In genomic region chr2:75710577-75711253, GRCh38 we compare ENCODE assay signal across 1 cellular context.
TF ChIP-seq lines count a peak whose summit lies in the region.

Gene GCFC2, minus strand, starts transcription at chr2:75710915. Its CDS starts 60 bp downstream, at chr2:75710855.

TF ChIP-seq in HEK293, 187 proteins besides CTCF, POLR2A, EP300 and RAD21 (continued from another document and continues in another):
- TF ChIP-seq GLIS1 (tag by site-specific recombination; IDR thresholded peaks at IDR 0.05) = peak; percentile 28; the same call in 1 of the 2 replicates
- no peak for TF ChIP-seq GFI1B (tag by site-specific recombination; IDR thresholded peaks at IDR 0.05)
- TF ChIP-seq ZNF223 (tag by site-specific recombination; IDR thresholded peaks at IDR 0.05) = peak; percentile 16; the same call in 1 of the 2 replicates
- TF ChIP-seq ZNF248 (tag by site-specific recombination; IDR thresholded peaks at IDR 0.05) = no peak
- TF ChIP-seq, protein P1, sequence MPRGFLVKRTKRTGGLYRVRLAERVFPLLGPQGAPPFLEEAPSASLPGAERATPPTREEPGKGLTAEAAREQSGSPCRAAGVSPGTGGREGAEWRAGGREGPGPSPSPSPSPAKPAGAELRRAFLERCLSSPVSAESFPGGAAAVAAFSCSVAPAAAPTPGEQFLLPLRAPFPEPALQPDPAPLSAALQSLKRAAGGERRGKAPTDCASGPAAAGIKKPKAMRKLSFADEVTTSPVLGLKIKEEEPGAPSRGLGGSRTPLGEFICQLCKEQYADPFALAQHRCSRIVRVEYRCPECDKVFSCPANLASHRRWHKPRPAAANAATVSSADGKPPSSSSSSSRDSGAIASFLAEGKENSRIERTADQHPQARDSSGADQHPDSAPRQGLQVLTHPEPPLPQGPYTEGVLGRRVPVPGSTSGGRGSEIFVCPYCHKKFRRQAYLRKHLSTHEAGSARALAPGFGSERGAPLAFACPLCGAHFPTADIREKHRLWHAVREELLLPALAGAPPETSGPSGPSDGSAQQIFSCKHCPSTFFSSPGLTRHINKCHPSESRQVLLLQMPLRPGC (tag by site-specific recombination; IDR thresholded peaks at IDR 0.05) = no peak
- no peak for TF ChIP-seq GLI2 (tag by site-specific recombination; IDR thresholded peaks at IDR 0.05; ENCODE audit: borderline replicate concordance, low read depth)
- TF ChIP-seq KLF17 (tag by site-specific recombination; IDR thresholded peaks at IDR 0.05) = no peak
- TF ChIP-seq ZNF449 (tag by site-specific recombination; IDR thresholded peaks at IDR 0.05) = no peak
- peak; percentile 45; the same call in 1 of the 2 replicates for TF ChIP-seq KLF9 (tag by site-specific recombination; IDR thresholded peaks at IDR 0.05; ENCODE audit: low read depth)
- TF ChIP-seq, protein P2, sequence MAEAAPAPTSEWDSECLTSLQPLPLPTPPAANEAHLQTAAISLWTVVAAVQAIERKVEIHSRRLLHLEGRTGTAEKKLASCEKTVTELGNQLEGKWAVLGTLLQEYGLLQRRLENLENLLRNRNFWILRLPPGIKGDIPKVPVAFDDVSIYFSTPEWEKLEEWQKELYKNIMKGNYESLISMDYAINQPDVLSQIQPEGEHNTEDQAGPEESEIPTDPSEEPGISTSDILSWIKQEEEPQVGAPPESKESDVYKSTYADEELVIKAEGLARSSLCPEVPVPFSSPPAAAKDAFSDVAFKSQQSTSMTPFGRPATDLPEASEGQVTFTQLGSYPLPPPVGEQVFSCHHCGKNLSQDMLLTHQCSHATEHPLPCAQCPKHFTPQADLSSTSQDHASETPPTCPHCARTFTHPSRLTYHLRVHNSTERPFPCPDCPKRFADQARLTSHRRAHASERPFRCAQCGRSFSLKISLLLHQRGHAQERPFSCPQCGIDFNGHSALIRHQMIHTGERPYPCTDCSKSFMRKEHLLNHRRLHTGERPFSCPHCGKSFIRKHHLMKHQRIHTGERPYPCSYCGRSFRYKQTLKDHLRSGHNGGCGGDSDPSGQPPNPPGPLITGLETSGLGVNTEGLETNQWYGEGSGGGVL (tag by site-specific recombination; IDR thresholded peaks at IDR 0.05) = peak; percentile 88
- TF ChIP-seq, protein P3, sequence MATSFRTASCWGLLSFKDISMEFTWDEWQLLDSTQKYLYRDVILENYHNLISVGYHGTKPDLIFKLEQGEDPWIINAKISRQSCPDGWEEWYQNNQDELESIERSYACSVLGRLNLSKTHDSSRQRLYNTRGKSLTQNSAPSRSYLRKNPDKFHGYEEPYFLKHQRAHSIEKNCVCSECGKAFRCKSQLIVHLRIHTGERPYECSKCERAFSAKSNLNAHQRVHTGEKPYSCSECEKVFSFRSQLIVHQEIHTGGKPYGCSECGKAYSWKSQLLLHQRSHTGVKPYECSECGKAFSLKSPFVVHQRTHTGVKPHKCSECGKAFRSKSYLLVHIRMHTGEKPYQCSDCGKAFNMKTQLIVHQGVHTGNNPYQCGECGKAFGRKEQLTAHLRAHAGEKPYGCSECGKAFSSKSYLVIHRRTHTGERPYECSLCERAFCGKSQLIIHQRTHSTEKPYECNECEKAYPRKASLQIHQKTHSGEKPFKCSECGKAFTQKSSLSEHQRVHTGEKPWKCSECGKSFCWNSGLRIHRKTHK (tag by site-specific recombination; IDR thresholded peaks at IDR 0.05) = no peak
- TF ChIP-seq ZNF747 (tag by site-specific recombination; IDR thresholded peaks at IDR 0.05) = no peak
- no peak for TF ChIP-seq ZNF530 (tag by site-specific recombination; IDR thresholded peaks at IDR 0.05; ENCODE audit: low read depth)
- TF ChIP-seq ZNF664 (tag by site-specific recombination; IDR thresholded peaks at IDR 0.05) = no peak
- no peak for TF ChIP-seq ZNF548 (tag by site-specific recombination; IDR thresholded peaks at IDR 0.05)
- TF ChIP-seq ZNF561 (tag by site-specific recombination; IDR thresholded peaks at IDR 0.05; ENCODE audit: borderline replicate concordance) = peak; percentile 94
- TF ChIP-seq, protein P4, sequence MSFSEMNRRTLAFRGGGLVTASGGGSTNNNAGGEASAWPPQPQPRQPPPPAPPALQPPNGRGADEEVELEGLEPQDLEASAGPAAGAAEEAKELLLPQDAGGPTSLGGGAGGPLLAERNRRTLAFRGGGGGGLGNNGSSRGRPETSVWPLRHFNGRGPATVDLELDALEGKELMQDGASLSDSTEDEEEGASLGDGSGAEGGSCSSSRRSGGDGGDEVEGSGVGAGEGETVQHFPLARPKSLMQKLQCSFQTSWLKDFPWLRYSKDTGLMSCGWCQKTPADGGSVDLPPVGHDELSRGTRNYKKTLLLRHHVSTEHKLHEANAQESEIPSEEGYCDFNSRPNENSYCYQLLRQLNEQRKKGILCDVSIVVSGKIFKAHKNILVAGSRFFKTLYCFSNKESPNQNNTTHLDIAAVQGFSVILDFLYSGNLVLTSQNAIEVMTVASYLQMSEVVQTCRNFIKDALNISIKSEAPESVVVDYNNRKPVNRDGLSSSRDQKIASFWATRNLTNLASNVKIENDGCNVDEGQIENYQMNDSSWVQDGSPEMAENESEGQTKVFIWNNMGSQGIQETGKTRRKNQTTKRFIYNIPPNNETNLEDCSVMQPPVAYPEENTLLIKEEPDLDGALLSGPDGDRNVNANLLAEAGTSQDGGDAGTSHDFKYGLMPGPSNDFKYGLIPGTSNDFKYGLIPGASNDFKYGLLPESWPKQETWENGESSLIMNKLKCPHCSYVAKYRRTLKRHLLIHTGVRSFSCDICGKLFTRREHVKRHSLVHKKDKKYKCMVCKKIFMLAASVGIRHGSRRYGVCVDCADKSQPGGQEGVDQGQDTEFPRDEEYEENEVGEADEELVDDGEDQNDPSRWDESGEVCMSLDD (tag by site-specific recombination; IDR thresholded peaks at IDR 0.05) = peak; percentile 68
- TF ChIP-seq HOXA7 (CRISPR knock-in tag; IDR thresholded peaks at IDR 0.05; ENCODE audit: borderline replicate concordance) = no peak
- TF ChIP-seq ZBTB17 (tag by site-specific recombination; IDR thresholded peaks at IDR 0.05) = peak; percentile 95
- TF ChIP-seq ZNF2 (tag by site-specific recombination; IDR thresholded peaks at IDR 0.05) = peak; percentile 51; the same call in 1 of the 2 replicates
- TF ChIP-seq, protein P5, sequence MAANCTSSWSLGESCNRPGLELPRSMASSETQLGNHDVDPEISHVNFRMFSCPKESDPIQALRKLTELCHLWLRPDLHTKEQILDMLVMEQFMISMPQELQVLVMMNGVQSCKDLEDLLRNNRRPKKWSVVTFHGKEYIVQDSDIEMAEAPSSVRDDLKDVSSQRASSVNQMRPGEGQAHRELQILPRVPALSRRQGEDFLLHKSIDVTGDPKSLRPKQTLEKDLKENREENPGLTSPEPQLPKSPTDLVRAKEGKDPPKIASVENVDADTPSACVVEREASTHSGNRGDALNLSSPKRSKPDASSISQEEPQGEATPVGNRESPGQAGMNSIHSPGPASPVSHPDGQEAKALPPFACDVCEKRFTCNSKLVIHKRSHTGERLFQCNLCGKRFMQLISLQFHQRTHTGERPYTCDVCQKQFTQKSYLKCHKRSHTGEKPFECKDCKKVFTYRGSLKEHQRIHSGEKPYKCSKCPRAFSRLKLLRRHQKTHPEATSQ (tag by site-specific recombination; IDR thresholded peaks at IDR 0.05) = peak; percentile 60; the same call in 1 of the 2 replicates
- no peak for TF ChIP-seq ZNF19 (tag by site-specific recombination; IDR thresholded peaks at IDR 0.05; ENCODE audit: low read depth)
- TF ChIP-seq, protein P6, sequence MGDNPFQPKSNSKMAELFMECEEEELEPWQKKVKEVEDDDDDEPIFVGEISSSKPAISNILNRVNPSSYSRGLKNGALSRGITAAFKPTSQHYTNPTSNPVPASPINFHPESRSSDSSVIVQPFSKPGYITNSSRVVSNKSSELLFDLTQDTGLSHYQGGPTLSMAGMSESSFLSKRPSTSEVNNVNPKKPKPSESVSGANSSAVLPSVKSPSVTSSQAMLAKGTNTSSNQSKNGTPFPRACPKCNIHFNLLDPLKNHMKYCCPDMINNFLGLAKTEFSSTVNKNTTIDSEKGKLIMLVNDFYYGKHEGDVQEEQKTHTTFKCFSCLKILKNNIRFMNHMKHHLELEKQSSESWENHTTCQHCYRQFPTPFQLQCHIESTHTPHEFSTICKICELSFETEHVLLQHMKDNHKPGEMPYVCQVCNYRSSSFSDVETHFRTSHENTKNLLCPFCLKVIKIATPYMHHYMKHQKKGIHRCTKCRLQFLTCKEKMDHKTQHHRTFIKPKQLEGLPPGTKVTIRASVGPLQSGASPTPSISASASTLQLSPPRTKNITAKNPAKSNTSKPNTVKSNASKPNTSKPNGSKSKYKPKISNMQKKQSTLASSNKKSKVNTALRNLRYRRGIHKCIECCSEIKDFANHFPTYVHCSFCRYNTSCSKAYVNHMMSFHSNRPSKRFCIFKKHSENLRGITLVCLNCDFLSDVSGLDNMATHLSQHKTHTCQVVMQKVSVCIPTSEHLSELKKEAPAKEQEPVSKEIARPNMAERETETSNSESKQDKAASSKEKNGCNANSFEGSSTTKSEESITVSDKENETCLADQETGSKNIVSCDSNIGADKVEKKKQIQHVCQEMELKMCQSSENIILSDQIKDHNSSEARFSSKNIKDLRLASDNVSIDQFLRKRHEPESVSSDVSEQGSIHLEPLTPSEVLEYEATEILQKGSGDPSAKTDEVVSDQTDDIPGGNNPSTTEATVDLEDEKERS (tag by site-specific recombination; IDR thresholded peaks at IDR 0.05) = no peak
- TF ChIP-seq OSR2 (tag by site-specific recombination; IDR thresholded peaks at IDR 0.05) = no peak
- no peak for TF ChIP-seq ZNF423 (tag by site-specific recombination; IDR thresholded peaks at IDR 0.05)
- no peak for TF ChIP-seq ZNF677 (tag by site-specific recombination; IDR thresholded peaks at IDR 0.05)
- TF ChIP-seq, protein P7, sequence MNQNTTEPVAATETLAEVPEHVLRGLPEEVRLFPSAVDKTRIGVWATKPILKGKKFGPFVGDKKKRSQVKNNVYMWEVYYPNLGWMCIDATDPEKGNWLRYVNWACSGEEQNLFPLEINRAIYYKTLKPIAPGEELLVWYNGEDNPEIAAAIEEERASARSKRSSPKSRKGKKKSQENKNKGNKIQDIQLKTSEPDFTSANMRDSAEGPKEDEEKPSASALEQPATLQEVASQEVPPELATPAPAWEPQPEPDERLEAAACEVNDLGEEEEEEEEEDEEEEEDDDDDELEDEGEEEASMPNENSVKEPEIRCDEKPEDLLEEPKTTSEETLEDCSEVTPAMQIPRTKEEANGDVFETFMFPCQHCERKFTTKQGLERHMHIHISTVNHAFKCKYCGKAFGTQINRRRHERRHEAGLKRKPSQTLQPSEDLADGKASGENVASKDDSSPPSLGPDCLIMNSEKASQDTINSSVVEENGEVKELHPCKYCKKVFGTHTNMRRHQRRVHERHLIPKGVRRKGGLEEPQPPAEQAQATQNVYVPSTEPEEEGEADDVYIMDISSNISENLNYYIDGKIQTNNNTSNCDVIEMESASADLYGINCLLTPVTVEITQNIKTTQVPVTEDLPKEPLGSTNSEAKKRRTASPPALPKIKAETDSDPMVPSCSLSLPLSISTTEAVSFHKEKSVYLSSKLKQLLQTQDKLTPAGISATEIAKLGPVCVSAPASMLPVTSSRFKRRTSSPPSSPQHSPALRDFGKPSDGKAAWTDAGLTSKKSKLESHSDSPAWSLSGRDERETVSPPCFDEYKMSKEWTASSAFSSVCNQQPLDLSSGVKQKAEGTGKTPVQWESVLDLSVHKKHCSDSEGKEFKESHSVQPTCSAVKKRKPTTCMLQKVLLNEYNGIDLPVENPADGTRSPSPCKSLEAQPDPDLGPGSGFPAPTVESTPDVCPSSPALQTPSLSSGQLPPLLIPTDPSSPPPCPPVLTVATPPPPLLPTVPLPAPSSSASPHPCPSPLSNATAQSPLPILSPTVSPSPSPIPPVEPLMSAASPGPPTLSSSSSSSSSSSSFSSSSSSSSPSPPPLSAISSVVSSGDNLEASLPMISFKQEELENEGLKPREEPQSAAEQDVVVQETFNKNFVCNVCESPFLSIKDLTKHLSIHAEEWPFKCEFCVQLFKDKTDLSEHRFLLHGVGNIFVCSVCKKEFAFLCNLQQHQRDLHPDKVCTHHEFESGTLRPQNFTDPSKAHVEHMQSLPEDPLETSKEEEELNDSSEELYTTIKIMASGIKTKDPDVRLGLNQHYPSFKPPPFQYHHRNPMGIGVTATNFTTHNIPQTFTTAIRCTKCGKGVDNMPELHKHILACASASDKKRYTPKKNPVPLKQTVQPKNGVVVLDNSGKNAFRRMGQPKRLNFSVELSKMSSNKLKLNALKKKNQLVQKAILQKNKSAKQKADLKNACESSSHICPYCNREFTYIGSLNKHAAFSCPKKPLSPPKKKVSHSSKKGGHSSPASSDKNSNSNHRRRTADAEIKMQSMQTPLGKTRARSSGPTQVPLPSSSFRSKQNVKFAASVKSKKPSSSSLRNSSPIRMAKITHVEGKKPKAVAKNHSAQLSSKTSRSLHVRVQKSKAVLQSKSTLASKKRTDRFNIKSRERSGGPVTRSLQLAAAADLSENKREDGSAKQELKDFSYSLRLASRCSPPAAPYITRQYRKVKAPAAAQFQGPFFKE (tag by site-specific recombination; IDR thresholded peaks at IDR 0.05; ENCODE audit: borderline replicate concordance) = no peak
